Comparison of ENCODE assay signal across 1 cellular context in genomic region chr19:3817761-3818160, GRCh38.
TF ChIP-seq lines count a peak whose summit lies in the region.

No MANE protein-coding gene starts in this region.

TF ChIP-seq in HepG2, 621 proteins besides CTCF, POLR2A, EP300 and RAD21:
- no peak for TF ChIP-seq ZC3H13 (CRISPR knock-in tag; IDR thresholded peaks at IDR 0.05)
- no peak for TF ChIP-seq DPF2 (CRISPR knock-in tag; IDR thresholded peaks at IDR 0.05; ENCODE audit: borderline replicate concordance, low read depth)
- TF ChIP-seq ZNF7 (CRISPR knock-in tag; IDR thresholded peaks at IDR 0.05), result peak; percentile 53; the same call in 1 of the 2 replicates
- TF ChIP-seq ZNF276 (CRISPR knock-in tag; IDR thresholded peaks at IDR 0.05; ENCODE audit: low read depth), result no peak
